19 cellular contexts compared by ENCODE assay signal in genomic region chr4:43316813-43317212, GRCh38.
DNase-seq lines count a peak whose midpoint lies in the region; ATAC-seq, FAIRE-seq and TF ChIP-seq lines count a peak whose summit lies in the region.
"Had no signal": no experiment of that assay in that cellular context is flagged by ENCODE, and none has a peak within 500 bp of the region (broad histone marks: within the 10 kb centered on the region; RNA-seq: fewer than 3 reads in every experiment).

No MANE protein-coding gene starts in this region.

- TF ChIP-seq CTCF in astrocyte of the spinal cord (IDR thresholded peaks at IDR 0.05; ENCODE audit: low read depth, low read length) (no peak), foreskin keratinocyte (conservative IDR thresholded peaks at IDR 0.05) (no peak), upper lobe of right lung (IDR thresholded peaks at IDR 0.05) (no peak)

- H3K4me1 ChIP-seq in foreskin keratinocyte: no peaks in the 10 kb centered on the region
- H3K4me1 ChIP-seq in upper lobe of right lung: no peaks in the 10 kb centered on the region
- H3K4me1 ChIP-seq: BLaER1 treated with 17β-estradiol and CSF1 and Interleukin-3, amounts not matched to agents 10 nM and 100 nM; SJCRH30 had no signal

- no peaks in the 10 kb centered on the region for H3K9me3 ChIP-seq in upper lobe of right lung
- H3K9me3 ChIP-seq: SJCRH30 had no signal

- in situ Hi-C loops in astrocyte of the spinal cord (cut with HindIII; ENCODE audit: low sequenced_read_pairs): no loop called here

- no peak for FAIRE-seq in HTR-8/SVneo (lab: Jason Lieb, UNC)
- FAIRE-seq: A204.1, GM12878 had no signal

- ATAC-seq in foreskin keratinocyte (peak; percentile 75), HG02973 (IDR thresholded peaks at IDR 0.05; ENCODE audit: unreplicated experiment) (no peak), upper lobe of right lung (no peak)
- ATAC-seq: GM12878, GM23338, HCT116 had no signal

- intact Hi-C loops in upper lobe of right lung (cut with DNase I): no loop called here

- H3K27me3 ChIP-seq in foreskin keratinocyte (no peaks in the 10 kb centered on the region), upper lobe of right lung (no peaks in the 10 kb centered on the region)
- H3K27me3 ChIP-seq: BLaER1 treated with 17β-estradiol and CSF1 and Interleukin-3, amounts not matched to agents 10 nM and 100 nM; SJCRH30 had no signal

- H3K27ac ChIP-seq in foreskin keratinocyte: no peak overlapping the region
- H3K27ac ChIP-seq in upper lobe of right lung: no peak overlapping the region
- H3K27ac ChIP-seq: BLaER1 treated with 17β-estradiol and CSF1 and Interleukin-3, amounts not matched to agents 10 nM and 100 nM; SJCRH30 had no signal

- H3K4me3 ChIP-seq in astrocyte of the spinal cord (ENCODE audit: low read depth, low read length) (no peak overlapping the region), upper lobe of right lung (no peak overlapping the region)
- H3K4me3 ChIP-seq: BLaER1 treated with 17β-estradiol and CSF1 and Interleukin-3, amounts not matched to agents 10 nM and 100 nM; GM12878; GM23338; SJCRH30 had no signal

- peak; percentile 39 for DNase-seq in ELR (ENCODE audit: low read depth)
- peak; percentile 51 for DNase-seq in M059J (ENCODE audit: low read depth)
- peak; percentile 56 for DNase-seq in astrocyte of the spinal cord (ENCODE audit: low read depth, low spot score)
- peak; percentile 38 to 59 for DNase-seq in foreskin keratinocyte
- DNase-seq in NCI-H524 treated with DMSO at 0.1 percent for 48 hours (lab: John Stamatoyannopoulos, UW): no peak
- no peak for DNase-seq in HTR-8/SVneo (ENCODE audit: insufficient read length, low spot score)
- no peak for DNase-seq in upper lobe of right lung
- DNase-seq: DND-41; GDM1; NCI-H187; NK-92 treated with Interleukin-12 subunit alpha and Interleukin-12 subunit beta, amount 100 ng/mL, for 24 hours; RPMI8226; SJCRH30 had no signal

- H3K36me3 ChIP-seq in upper lobe of right lung: no peaks in the 10 kb centered on the region
- H3K36me3 ChIP-seq: BLaER1 treated with 17β-estradiol and CSF1 and Interleukin-3, amounts not matched to agents 10 nM and 100 nM; SJCRH30 had no signal

Comparison
In these comparisons a context has a peak if more than half of its experiments do, and no peak if none do; other contexts are left out.
1. DNase-seq: peak in ELR (single experiment), M059J (single experiment), astrocyte of the spinal cord (single experiment) and foreskin keratinocyte (2 of 2); none in NCI-H524 treated with DMSO at 0.1 percent for 48 hours (single experiment), HTR-8/SVneo (single experiment) and upper lobe of right lung (single experiment).